19 cellular contexts compared by ENCODE assay signal in the genomic region with DNA sequence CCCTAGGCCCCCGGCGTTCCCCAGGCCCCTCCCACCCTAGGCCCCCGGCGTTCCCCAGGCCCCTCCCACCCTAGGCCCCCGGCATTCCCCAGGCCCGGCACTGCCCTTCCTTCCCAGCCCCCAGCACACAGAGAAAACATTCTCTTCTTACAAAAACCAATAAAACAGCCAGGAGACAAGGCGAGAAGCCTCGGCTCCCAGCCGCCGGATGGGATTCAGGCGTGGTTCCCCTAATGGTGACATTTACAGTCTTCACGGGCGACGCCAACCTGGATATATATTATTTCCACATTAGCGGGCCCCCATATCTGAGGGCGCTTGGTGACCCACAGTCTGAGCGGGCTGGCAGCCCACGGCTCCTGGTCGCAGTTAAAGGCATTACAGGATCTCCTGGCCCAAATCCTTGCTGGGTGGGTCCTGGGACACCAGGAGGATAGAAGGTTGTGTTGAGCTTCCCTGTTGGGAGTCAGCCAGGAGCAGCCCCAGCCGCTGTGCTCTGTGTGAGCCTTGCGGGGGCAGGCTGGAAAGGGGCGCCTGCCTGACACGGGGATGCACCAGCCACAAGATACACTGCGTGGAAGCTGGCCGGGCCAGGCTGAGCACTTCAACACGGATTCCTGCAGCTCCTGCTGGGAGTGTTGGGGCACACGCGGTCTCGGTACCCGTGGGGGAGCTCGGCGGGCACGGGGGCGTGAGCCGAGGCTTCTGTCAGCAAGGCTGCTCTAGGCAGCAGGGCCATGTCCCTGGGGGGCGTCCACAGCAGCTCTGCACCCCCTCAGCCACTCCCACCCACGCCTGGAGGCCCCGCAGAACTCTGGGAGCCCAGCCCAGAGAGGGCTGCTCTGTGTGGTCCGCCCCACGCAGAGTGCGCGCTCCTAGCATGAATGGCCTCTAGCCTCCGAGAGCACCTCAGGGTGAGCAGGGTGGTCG.
DNase-seq lines count a peak whose midpoint lies in the region; ATAC-seq, FAIRE-seq and TF ChIP-seq lines count a peak whose summit lies in the region.
"Had no signal": no experiment of that assay in that cellular context is flagged by ENCODE, and none has a peak within 500 bp of the region (broad histone marks: within the 10 kb centered on the region; RNA-seq: fewer than 3 reads in every experiment).

No MANE protein-coding gene starts in this region.

- H4K91ac ChIP-seq in IMR-90 (ENCODE audit: insufficient read depth, low read depth, low read length) = no peak overlapping the region

- no peak overlapping the region for H2BK5ac ChIP-seq in IMR-90 (ENCODE audit: low read depth, low read length, poor library complexity, severe bottlenecking)

- H3K79me2 ChIP-seq in endothelial cell of umbilical vein (ENCODE audit: control insufficient read depth, insufficient read depth, low read length) = no peaks in the 10 kb centered on the region

- no peak overlapping the region for H2BK15ac ChIP-seq in IMR-90 (ENCODE audit: low read depth, low read length)

- TF ChIP-seq POLR2A in IMR-90 (IDR thresholded peaks at IDR 0.05; ENCODE audit: low read depth, low read length) = no peak
- TF ChIP-seq POLR2A in endothelial cell of umbilical vein (IDR thresholded peaks at IDR 0.05; ENCODE audit: low read depth, low read length) = no peak

- H3K4me3 ChIP-seq in IMR-90 (ENCODE audit: insufficient read depth, low read depth, low read length) (no peak overlapping the region), endothelial cell of umbilical vein (replicated peaks in 1 of 3; ENCODE audit: insufficient read depth in 1 of 3, low read depth in 1 of 3, low read length in 3 of 3) (no peak overlapping the region)
- H3K4me3 ChIP-seq: tibial artery had no signal

- no peak overlapping the region for H3K4ac ChIP-seq in IMR-90 (ENCODE audit: low read depth, low read length)

- intact Hi-C loops in IMR-90 (cut with micrococcal nuclease) = no loop called here
- intact Hi-C loops in endothelial cell of umbilical vein (cut with micrococcal nuclease) = no loop called here

- H3K27ac ChIP-seq in IMR-90 (ENCODE audit: insufficient read depth, low read length) (no peak overlapping the region), endothelial cell of umbilical vein (ENCODE audit: insufficient read depth, low read depth, low read length) (no peak overlapping the region), substantia nigra (ENCODE audit: low read depth, low read length, poor library complexity, severe bottlenecking) (peak overlapping the region; percentile 60)
- H3K27ac ChIP-seq: tibial artery had no signal

- H3K27me3 ChIP-seq in IMR-90 (ENCODE audit: control insufficient read depth, insufficient read depth, low read length) = no peaks in the 10 kb centered on the region; the same call in 1 of the 2 replicates
- H3K27me3 ChIP-seq in endothelial cell of umbilical vein (ENCODE audit: control insufficient read depth in 2 of 2, insufficient read depth in 2 of 2, low read length in 2 of 2) = no peaks in the 10 kb centered on the region
- H3K27me3 ChIP-seq: breast epithelium, tibial artery had no signal

- no peak overlapping the region for H2AK9ac ChIP-seq in IMR-90 (replicated peaks; ENCODE audit: low read depth, low read length, poor library complexity)

- BruUV-seq in IMR-90 (replicated peaks; lab: Mats Ljungman, UMichigan) (no TSS peak), endothelial cell of umbilical vein (replicated peaks; lab: Mats Ljungman, UMichigan) (no TSS peak)

- POLR2A ChIA-PET in IMR-90 (lab: Charles Lee; ENCODE audit: unreplicated experiment) (no interaction called here), endothelial cell of umbilical vein (lab: Charles Lee) (no interaction called here)

- no peaks in the 10 kb centered on the region for H3K79me1 ChIP-seq in IMR-90 (ENCODE audit: low read depth in 1 of 2, low read length in 2 of 2)

- H4K5ac ChIP-seq in IMR-90 (ENCODE audit: low read depth, low read length) = no peak overlapping the region

- no peak overlapping the region for H3K56ac ChIP-seq in IMR-90 (ENCODE audit: extremely low read depth, insufficient read depth, low read length)

- WGBS in IMR-90 (ENCODE audit: extremely low coverage in 2 of 2, insufficient read length in 1 of 2), 2 experiments = 49% methylated on average over 18 of the region's 44 CpGs; no CpG with 5 or more reads in 1 of the 2 experiments

- no peaks in the 10 kb centered on the region for H4K20me1 ChIP-seq in IMR-90 (ENCODE audit: insufficient read depth, low read length)
- no peaks in the 10 kb centered on the region for H4K20me1 ChIP-seq in endothelial cell of umbilical vein (replicated peaks; ENCODE audit: control insufficient read depth, extremely low read depth, insufficient read depth, low read length)

- no peak overlapping the region for H3K4me2 ChIP-seq in IMR-90 (ENCODE audit: low read depth, low read length)
- no peak overlapping the region for H3K4me2 ChIP-seq in endothelial cell of umbilical vein (ENCODE audit: insufficient read depth, low read length)

- H2AK5ac ChIP-seq in IMR-90 (ENCODE audit: low read depth, low read length) = no peak overlapping the region

- no peak overlapping the region for H4K8ac ChIP-seq in IMR-90 (ENCODE audit: low read depth in 2 of 2, low read length in 2 of 2)

- H3K9ac ChIP-seq in IMR-90 (ENCODE audit: low read depth, low read length) (no peak overlapping the region), endothelial cell of umbilical vein (replicated peaks; ENCODE audit: extremely low read depth, insufficient read depth, low read length) (no peak overlapping the region)

- ATAC-seq in IMR-90 (ENCODE audit: low read depth) = peak; percentile 54
- ATAC-seq in GM21576 (IDR thresholded peaks at IDR 0.05; ENCODE audit: unreplicated experiment) = no peak
- ATAC-seq: activated naive CD4-positive, alpha-beta T cell treated with anti-CD3 and anti-CD28 coated beads, Interleukin-2, amount 50 U/mL, for 72 hours had no signal

- H3K36me3 ChIP-seq in IMR-90 (ENCODE audit: control insufficient read depth, insufficient read depth, low read length) (peaks cover 5% of the 10 kb centered on the region), endothelial cell of umbilical vein (ENCODE audit: control insufficient read depth in 2 of 2, extremely low read depth in 1 of 2, insufficient read depth in 2 of 2, low read length in 2 of 2) (no peaks in the 10 kb centered on the region)

- TF ChIP-seq RAD21 in IMR-90 (IDR thresholded peaks at IDR 0.05; ENCODE audit: low read length) = no peak

- CTCF ChIA-PET in IMR-90 (lab: Yijun Ruan, JAX) (no interaction called here), endothelial cell of umbilical vein (lab: Charles Lee) (interaction anchor here (1.2 kb wide), 1 partner anchor 170 kb away, joined by 3 read pairs; no protein-coding TSS in a partner anchor)

- peaks cover 3% of the 10 kb centered on the region; the same call in 1 of the 2 replicates for H3K4me1 ChIP-seq in IMR-90 (ENCODE audit: control insufficient read depth, insufficient read depth, low read length)
- H3K4me1 ChIP-seq in endothelial cell of umbilical vein (ENCODE audit: control insufficient read depth, extremely low read depth, insufficient read depth, low read length) = no peaks in the 10 kb centered on the region
- H3K4me1 ChIP-seq: breast epithelium, tibial artery had no signal

- H2AFZ ChIP-seq in IMR-90 (replicated peaks; ENCODE audit: low read length, poor library complexity) (no peak overlapping the region), endothelial cell of umbilical vein (ENCODE audit: low read depth, low read length) (no peak overlapping the region)

- no peak overlapping the region for H3K23ac ChIP-seq in IMR-90 (ENCODE audit: low read depth, low read length)

- DNase-seq in IMR-90 (no peak), endothelial cell of umbilical vein (ENCODE audit: low read depth, low spot score) (peak; percentile 9), medulla oblongata (ENCODE audit: extremely low spot score) (peak; percentile 20), substantia nigra (lab: John Stamatoyannopoulos, UW) (peak in 2 of 49 donors; percentile 21 to 35), NCI-H2227 (lab: John Stamatoyannopoulos, UW; ENCODE audit: unreplicated experiment) (no peak), AG20443 (ENCODE audit: low spot score) (no peak)
- DNase-seq: activated CD4-positive, alpha-beta T cell treated with anti-CD3 and anti-CD28 coated beads for 4 hours; effector memory CD4-positive, alpha-beta T cell; HFFc6; NCI-H2081; NCI-H524 treated with DMSO at 0.1 percent for 48 hours; stimulated activated CD4-positive, alpha-beta T cell treated with anti-CD3 and anti-CD28 coated beads, Interleukin-4, amount 100 ng/mL, for 24 hours; stimulated activated CD8-positive, alpha-beta memory T cell treated with anti-CD3 and anti-CD28 coated beads, Interleukin-4, amount 100 ng/mL, for 48 hours; T1000; tibial artery had no signal

- no peak overlapping the region for H3K14ac ChIP-seq in IMR-90 (replicated peaks; ENCODE audit: low read depth, low read length)

- no peak overlapping the region for H3K18ac ChIP-seq in IMR-90 (ENCODE audit: low read depth, low read length)

- no peak overlapping the region for H2BK120ac ChIP-seq in IMR-90 (ENCODE audit: low read depth, low read length)

- dilution Hi-C loops in IMR-90 (cut with HindIII; ENCODE audit: low sequenced_read_pairs, unreplicated experiment) = no loop called here
- dilution Hi-C loops in endothelial cell of umbilical vein (cut with MboI; ENCODE audit: extremely low pct_ligation_motif_present, low sequenced_read_pairs) = no loop called here

- no peak for FAIRE-seq in endothelial cell of umbilical vein (lab: Jason Lieb, UNC)
- FAIRE-seq: D721Med had no signal

- TF ChIP-seq CTCF in IMR-90 (conservative IDR thresholded peaks at IDR 0.05; ENCODE audit: low read depth, low read length) (no peak), endothelial cell of umbilical vein (IDR thresholded peaks at IDR 0.05; ENCODE audit: extremely low read depth in 1 of 2, insufficient read depth in 1 of 2, low read depth in 1 of 2, low read length in 2 of 2) (no peak)

- H3K9me3 ChIP-seq in IMR-90 (ENCODE audit: control insufficient read depth, insufficient read depth, low read length) (peaks cover 14% of the 10 kb centered on the region), endothelial cell of umbilical vein (replicated peaks; ENCODE audit: control insufficient read depth, insufficient read depth, low read length) (no peaks in the 10 kb centered on the region)

- H3K9me1 ChIP-seq in IMR-90 (ENCODE audit: insufficient read depth, low read length) = no peaks in the 10 kb centered on the region
- H3K9me1 ChIP-seq in endothelial cell of umbilical vein (replicated peaks; ENCODE audit: control insufficient read depth, extremely low read depth, insufficient read depth, low read length) = no peaks in the 10 kb centered on the region

- in situ Hi-C loops in IMR-90 (cut with MboI; ENCODE audit: low sequenced_read_pairs) = no loop called here

- H2BK20ac ChIP-seq in IMR-90 (ENCODE audit: low read depth, low read length) = no peak overlapping the region

TF ChIP-seq in IMR-90, 13 proteins besides CTCF, POLR2A, EP300 and RAD21 (continues in another document):
- no peak for TF ChIP-seq RCOR1 (IDR thresholded peaks at IDR 0.05; ENCODE audit: insufficient replicate concordance, low read length)
- TF ChIP-seq FOS (IDR thresholded peaks at IDR 0.05; ENCODE audit: low read depth, low read length) = no peak

TF ChIP-seq in endothelial cell of umbilical vein, 7 proteins besides CTCF, POLR2A, EP300 and RAD21 (continues in another document):
- no peak for TF ChIP-seq MYC (IDR thresholded peaks at IDR 0.05; ENCODE audit: low read depth, low read length)
- no peak for TF ChIP-seq EZH2 (IDR thresholded peaks at IDR 0.05; ENCODE audit: borderline replicate concordance, low read depth, low read length, severe bottlenecking)

Comparison
In these comparisons a context has a peak if more than half of its experiments do, and no peak if none do; other contexts are left out.
1. DNase-seq: peak in endothelial cell of umbilical vein (single experiment) and medulla oblongata (single experiment); none in IMR-90 (single experiment), NCI-H2227 (single experiment) and AG20443 (single experiment).